11 cellular contexts compared by ENCODE assay signal in the genomic region with DNA sequence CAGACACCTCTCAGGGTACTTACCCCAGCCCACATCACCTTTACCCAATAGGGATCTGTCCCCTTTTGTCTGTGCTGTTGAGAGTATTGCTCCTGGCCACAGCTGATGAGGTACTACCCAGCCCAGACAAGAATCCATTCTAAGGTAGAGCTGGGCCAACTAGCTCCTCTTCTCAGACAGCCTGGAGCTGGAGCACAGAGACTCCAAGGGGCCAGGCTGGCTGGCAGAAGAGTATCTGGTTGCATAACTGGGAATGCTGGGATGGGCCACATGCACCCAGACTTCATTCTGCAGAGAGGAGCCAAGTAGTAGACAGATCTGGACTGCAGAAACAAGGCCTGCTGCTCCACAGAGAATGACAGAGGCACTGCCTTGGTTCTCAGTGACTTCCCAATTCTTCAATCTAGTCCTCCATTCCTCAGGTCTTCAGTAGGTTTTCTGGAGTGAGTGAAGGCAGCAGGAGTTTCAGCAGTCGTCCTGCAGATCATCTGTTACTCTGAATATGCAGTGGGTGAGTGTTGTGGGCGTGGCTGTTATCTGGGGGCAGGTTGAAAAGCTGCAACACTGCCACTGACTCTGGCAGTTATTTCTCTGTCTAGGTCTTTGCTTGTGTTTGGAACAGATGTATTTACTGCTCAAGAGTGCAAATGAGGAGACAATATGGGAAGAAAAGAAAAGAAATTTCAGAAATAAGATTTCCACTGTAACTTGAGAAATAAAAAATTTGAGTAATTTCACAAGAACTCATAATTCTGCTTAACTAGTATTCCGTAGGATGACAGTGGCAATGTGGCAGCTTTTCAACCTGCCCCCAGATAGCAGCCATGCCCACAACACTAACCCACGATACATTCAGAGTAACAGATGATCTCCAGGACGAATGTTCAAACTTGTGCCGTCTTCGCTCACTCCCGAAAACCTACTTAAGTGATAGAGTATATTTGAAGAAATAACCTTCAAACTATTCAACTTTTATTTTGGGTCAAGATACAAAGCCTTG. TPM values are rescaled to one million over a fixed set of nuclear protein-coding genes. Genes with fewer than 3 reads are reported as not detected.
DNase-seq lines count a peak whose midpoint lies in the region; ATAC-seq and TF ChIP-seq lines count a peak whose summit lies in the region.
"Had no signal": no experiment of that assay in that cellular context is flagged by ENCODE, and none has a peak within 500 bp of the region (broad histone marks: within the 10 kb centered on the region; RNA-seq: fewer than 3 reads in every experiment).

No MANE protein-coding gene starts in this region.

- H4K91ac ChIP-seq in neuronal stem cell (ENCODE audit: low read depth, low read length, poor library complexity) = no peak overlapping the region

- no peak for TF ChIP-seq POLR2A in tibial nerve (IDR thresholded peaks at IDR 0.05)

- no peak overlapping the region for H2BK120ac ChIP-seq in neuronal stem cell (ENCODE audit: low read depth, low read length)

- no peak overlapping the region for H3K27ac ChIP-seq in CD4-positive, CD25-positive, alpha-beta regulatory T cell (ENCODE audit: insufficient read depth, low read length, poor library complexity, severe bottlenecking)
- H3K27ac ChIP-seq in neuronal stem cell (replicated peaks; ENCODE audit: low read length) (no peak overlapping the region), tibial nerve (peak overlapping the region in 2 of 4 donors; percentile 10 to 60)
- H3K27ac ChIP-seq: prostate gland had no signal

- H3K23ac ChIP-seq in neuronal stem cell (ENCODE audit: low read depth, low read length, poor library complexity) = peak overlapping the region; percentile 16

- H3K4me1 Mint-ChIP-seq in CD4-positive, CD25-positive, alpha-beta regulatory T cell = peaks cover 50 to 82% (median 65%) of the 10 kb centered on the region in 4 donors

- H4K8ac ChIP-seq in neuronal stem cell (ENCODE audit: low read depth, low read length) = no peak overlapping the region

- no peak overlapping the region for H3K4me2 ChIP-seq in neuronal stem cell (ENCODE audit: insufficient read depth, low read length, poor library complexity, severe bottlenecking)

- no peak overlapping the region for H3K18ac ChIP-seq in neuronal stem cell (ENCODE audit: low read length)

- H3K4me3 ChIP-seq in CD4-positive, CD25-positive, alpha-beta regulatory T cell (ENCODE audit: low read depth, low read length) = no peak overlapping the region
- H3K4me3 ChIP-seq in fibroblast of the aortic adventitia (ENCODE audit: low read depth, low read length) = no peak overlapping the region
- H3K4me3 ChIP-seq in neuronal stem cell (ENCODE audit: low read length in 2 of 2) = no peak overlapping the region
- H3K4me3 ChIP-seq in tibial nerve = no peak overlapping the region
- H3K4me3 ChIP-seq: HAP-1, prostate gland had no signal

- ATAC-seq in CD4-positive, CD25-positive, alpha-beta regulatory T cell (ENCODE audit: low read depth in 2 of 2) = no peak

- H3K9me3 ChIP-seq in CD4-positive, CD25-positive, alpha-beta regulatory T cell (ENCODE audit: control insufficient read depth in 2 of 2, low read length in 2 of 2) = no peaks in the 10 kb centered on the region
- H3K9me3 ChIP-seq in neuronal stem cell (replicated peaks in 1 of 2; ENCODE audit: control insufficient read depth in 2 of 2, insufficient read depth in 1 of 2, low read depth in 1 of 2, low read length in 2 of 2) (no peaks in the 10 kb centered on the region), tibial nerve (no peaks in the 10 kb centered on the region)
- H3K9me3 ChIP-seq: HAP-1, prostate gland had no signal

- no peak overlapping the region for H2BK5ac ChIP-seq in neuronal stem cell (ENCODE audit: low read length)

- TF ChIP-seq EP300 in tibial nerve (IDR thresholded peaks at IDR 0.05) = no peak

- peaks cover 2% of the 10 kb centered on the region for H3K4me1 ChIP-seq in CD4-positive, CD25-positive, alpha-beta regulatory T cell (ENCODE audit: control insufficient read depth, insufficient read depth, low read length, poor library complexity, severe bottlenecking)
- H3K4me1 ChIP-seq in neuronal stem cell (ENCODE audit: control insufficient read depth in 2 of 2, insufficient read depth in 1 of 2, low read depth in 1 of 2, low read length in 2 of 2) (peaks cover 9 to 11% of the 10 kb centered on the region in 2 donors), tibial nerve (peaks cover 0 to 92% (median 37%) of the 10 kb centered on the region in 4 donors)

- H3K27me3 Mint-ChIP-seq in CD4-positive, CD25-positive, alpha-beta regulatory T cell = no peaks in the 10 kb centered on the region

- no peaks in the 10 kb centered on the region for H3K36me3 ChIP-seq in CD4-positive, CD25-positive, alpha-beta regulatory T cell (ENCODE audit: control insufficient read depth, insufficient read depth, low read length)
- H3K36me3 ChIP-seq in neuronal stem cell (replicated peaks in 1 of 2; ENCODE audit: control insufficient read depth in 2 of 2, insufficient read depth in 2 of 2, low read length in 2 of 2) (peaks cover 0 to 12% of the 10 kb centered on the region in 2 donors), tibial nerve (no peaks in the 10 kb centered on the region)
- H3K36me3 ChIP-seq: prostate gland had no signal

- H3K79me1 ChIP-seq in neuronal stem cell (ENCODE audit: low read depth, low read length) = peaks cover 7% of the 10 kb centered on the region

- DNase-seq in CD4-positive, CD25-positive, alpha-beta regulatory T cell = no peak
- DNase-seq in NCI-H226 (peak; percentile 4), fibroblast of the aortic adventitia (ENCODE audit: low read depth) (peak; percentile 44), neuronal stem cell (ENCODE audit: low spot score) (no peak), tibial nerve (ENCODE audit: low spot score in 2 of 2) (no peak), T-helper 1 cell (no peak), OCI-M2 (lab: John Stamatoyannopoulos, UW; ENCODE audit: unreplicated experiment) (no peak), COLO829 (ENCODE audit: low spot score) (no peak)
- DNase-seq: MV-4-11 had no signal

- no peak overlapping the region for H2BK12ac ChIP-seq in neuronal stem cell (ENCODE audit: low read length)

- no peaks in the 10 kb centered on the region for H3K9me3 Mint-ChIP-seq in CD4-positive, CD25-positive, alpha-beta regulatory T cell

- H3K36me3 Mint-ChIP-seq in CD4-positive, CD25-positive, alpha-beta regulatory T cell = peaks cover 6% of the 10 kb centered on the region

- H3K27ac Mint-ChIP-seq in CD4-positive, CD25-positive, alpha-beta regulatory T cell = peak overlapping the region; percentile 7 to 70 (median 68)

- H2AK5ac ChIP-seq in neuronal stem cell (ENCODE audit: low read depth, low read length) = no peak overlapping the region

- no peak for TF ChIP-seq CTCF in fibroblast of the aortic adventitia (IDR thresholded peaks at IDR 0.05; ENCODE audit: insufficient read depth, low read length)
- no peak for TF ChIP-seq CTCF in tibial nerve (IDR thresholded peaks at IDR 0.05)

- H3K4me3 Mint-ChIP-seq in CD4-positive, CD25-positive, alpha-beta regulatory T cell = no peak overlapping the region

- H3K27me3 ChIP-seq in CD4-positive, CD25-positive, alpha-beta regulatory T cell (ENCODE audit: control insufficient read depth, insufficient read depth, low read length) = no peaks in the 10 kb centered on the region
- no peaks in the 10 kb centered on the region for H3K27me3 ChIP-seq in neuronal stem cell (ENCODE audit: control insufficient read depth in 3 of 3, insufficient read depth in 3 of 3, low read depth in 1 of 3, low read length in 3 of 3)
- no peaks in the 10 kb centered on the region for H3K27me3 ChIP-seq in tibial nerve

- no peak overlapping the region for H3K14ac ChIP-seq in neuronal stem cell (ENCODE audit: low read length)

- H3K9ac ChIP-seq in neuronal stem cell (ENCODE audit: low read depth, low read length, poor library complexity) = no peak overlapping the region

- WGBS in neuronal stem cell (ENCODE audit: extremely low coverage in 2 of 2, insufficient read length in 2 of 2, insufficient replicate concordance in 1 of 2), 2 donors = no CpG with 5 or more reads among the region's 8 CpGs
- WGBS in tibial nerve, 2 donors = 53 to 77% methylated on average over 8 of the region's 8 CpGs

- H2BK15ac ChIP-seq in neuronal stem cell (ENCODE audit: low read length) = no peak overlapping the region

- H2AFZ ChIP-seq in neuronal stem cell (ENCODE audit: low read length) = no peak overlapping the region

- H3K4ac ChIP-seq in neuronal stem cell (ENCODE audit: low read length) = no peak overlapping the region

RNA-seq across cellular contexts. Expression of a gene that starts 34.9 kb away (rescaled TPM):
- total RNA-seq in CD4-positive, CD25-positive, alpha-beta regulatory T cell = 88.0 TPM
- polyA plus RNA-seq in CD4-positive, CD25-positive, alpha-beta regulatory T cell = 10 to 100 TPM; 46.5 to 81.3 (median 64.7) TPM
- total RNA-seq in fibroblast of the aortic adventitia (ENCODE audit: low replicate concordance) = 23.1 and 74.2 TPM in 2 replicates
- polyA plus RNA-seq in neuronal stem cell (2013, experiment 1 of 2) = 51.0 TPM
- polyA plus RNA-seq in neuronal stem cell (2013, experiment 2 of 2) = 50.9 TPM
- 10 to 100 TPM; 58.1 to 95.3 (median 73.1) TPM for total RNA-seq in tibial nerve

Comparison
In these comparisons a context has a peak if more than half of its experiments do, and no peak if none do; other contexts are left out.
1. DNase-seq: peak in NCI-H226 (single experiment) and fibroblast of the aortic adventitia (single experiment); none in CD4-positive, CD25-positive, alpha-beta regulatory T cell (0 of 3), neuronal stem cell (single experiment), tibial nerve (0 of 2), T-helper 1 cell (0 of 5), OCI-M2 (single experiment) and COLO829 (single experiment).